Comparison of ENCODE assay signal across 1 cellular context in genomic region chr3:4396599-4396998, GRCh38.
TF ChIP-seq lines count a peak whose summit lies in the region.

No MANE protein-coding gene starts in this region.

TF ChIP-seq in WTC11, 78 proteins besides CTCF, POLR2A, EP300 and RAD21 (continued from another document):
- TF ChIP-seq, protein P1, sequence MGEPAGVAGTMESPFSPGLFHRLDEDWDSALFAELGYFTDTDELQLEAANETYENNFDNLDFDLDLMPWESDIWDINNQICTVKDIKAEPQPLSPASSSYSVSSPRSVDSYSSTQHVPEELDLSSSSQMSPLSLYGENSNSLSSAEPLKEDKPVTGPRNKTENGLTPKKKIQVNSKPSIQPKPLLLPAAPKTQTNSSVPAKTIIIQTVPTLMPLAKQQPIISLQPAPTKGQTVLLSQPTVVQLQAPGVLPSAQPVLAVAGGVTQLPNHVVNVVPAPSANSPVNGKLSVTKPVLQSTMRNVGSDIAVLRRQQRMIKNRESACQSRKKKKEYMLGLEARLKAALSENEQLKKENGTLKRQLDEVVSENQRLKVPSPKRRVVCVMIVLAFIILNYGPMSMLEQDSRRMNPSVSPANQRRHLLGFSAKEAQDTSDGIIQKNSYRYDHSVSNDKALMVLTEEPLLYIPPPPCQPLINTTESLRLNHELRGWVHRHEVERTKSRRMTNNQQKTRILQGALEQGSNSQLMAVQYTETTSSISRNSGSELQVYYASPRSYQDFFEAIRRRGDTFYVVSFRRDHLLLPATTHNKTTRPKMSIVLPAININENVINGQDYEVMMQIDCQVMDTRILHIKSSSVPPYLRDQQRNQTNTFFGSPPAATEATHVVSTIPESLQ (CRISPR knock-in tag; IDR thresholded peaks at IDR 0.05), result no peak
- TF ChIP-seq FOXK1 (CRISPR knock-in tag; IDR thresholded peaks at IDR 0.05) (no peak), NR1H2 (CRISPR knock-in tag; IDR thresholded peaks at IDR 0.05) (no peak)
- TF ChIP-seq, protein P2, sequence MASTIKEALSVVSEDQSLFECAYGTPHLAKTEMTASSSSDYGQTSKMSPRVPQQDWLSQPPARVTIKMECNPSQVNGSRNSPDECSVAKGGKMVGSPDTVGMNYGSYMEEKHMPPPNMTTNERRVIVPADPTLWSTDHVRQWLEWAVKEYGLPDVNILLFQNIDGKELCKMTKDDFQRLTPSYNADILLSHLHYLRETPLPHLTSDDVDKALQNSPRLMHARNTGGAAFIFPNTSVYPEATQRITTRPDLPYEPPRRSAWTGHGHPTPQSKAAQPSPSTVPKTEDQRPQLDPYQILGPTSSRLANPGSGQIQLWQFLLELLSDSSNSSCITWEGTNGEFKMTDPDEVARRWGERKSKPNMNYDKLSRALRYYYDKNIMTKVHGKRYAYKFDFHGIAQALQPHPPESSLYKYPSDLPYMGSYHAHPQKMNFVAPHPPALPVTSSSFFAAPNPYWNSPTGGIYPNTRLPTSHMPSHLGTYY (CRISPR knock-in tag; IDR thresholded peaks at IDR 0.05), result no peak
- TF ChIP-seq, protein P3, sequence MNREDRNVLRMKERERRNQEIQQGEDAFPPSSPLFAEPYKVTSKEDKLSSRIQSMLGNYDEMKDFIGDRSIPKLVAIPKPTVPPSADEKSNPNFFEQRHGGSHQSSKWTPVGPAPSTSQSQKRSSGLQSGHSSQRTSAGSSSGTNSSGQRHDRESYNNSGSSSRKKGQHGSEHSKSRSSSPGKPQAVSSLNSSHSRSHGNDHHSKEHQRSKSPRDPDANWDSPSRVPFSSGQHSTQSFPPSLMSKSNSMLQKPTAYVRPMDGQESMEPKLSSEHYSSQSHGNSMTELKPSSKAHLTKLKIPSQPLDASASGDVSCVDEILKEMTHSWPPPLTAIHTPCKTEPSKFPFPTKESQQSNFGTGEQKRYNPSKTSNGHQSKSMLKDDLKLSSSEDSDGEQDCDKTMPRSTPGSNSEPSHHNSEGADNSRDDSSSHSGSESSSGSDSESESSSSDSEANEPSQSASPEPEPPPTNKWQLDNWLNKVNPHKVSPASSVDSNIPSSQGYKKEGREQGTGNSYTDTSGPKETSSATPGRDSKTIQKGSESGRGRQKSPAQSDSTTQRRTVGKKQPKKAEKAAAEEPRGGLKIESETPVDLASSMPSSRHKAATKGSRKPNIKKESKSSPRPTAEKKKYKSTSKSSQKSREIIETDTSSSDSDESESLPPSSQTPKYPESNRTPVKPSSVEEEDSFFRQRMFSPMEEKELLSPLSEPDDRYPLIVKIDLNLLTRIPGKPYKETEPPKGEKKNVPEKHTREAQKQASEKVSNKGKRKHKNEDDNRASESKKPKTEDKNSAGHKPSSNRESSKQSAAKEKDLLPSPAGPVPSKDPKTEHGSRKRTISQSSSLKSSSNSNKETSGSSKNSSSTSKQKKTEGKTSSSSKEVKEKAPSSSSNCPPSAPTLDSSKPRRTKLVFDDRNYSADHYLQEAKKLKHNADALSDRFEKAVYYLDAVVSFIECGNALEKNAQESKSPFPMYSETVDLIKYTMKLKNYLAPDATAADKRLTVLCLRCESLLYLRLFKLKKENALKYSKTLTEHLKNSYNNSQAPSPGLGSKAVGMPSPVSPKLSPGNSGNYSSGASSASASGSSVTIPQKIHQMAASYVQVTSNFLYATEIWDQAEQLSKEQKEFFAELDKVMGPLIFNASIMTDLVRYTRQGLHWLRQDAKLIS (CRISPR knock-in tag; IDR thresholded peaks at IDR 0.05; ENCODE audit: borderline replicate concordance), result no peak
TF ChIP-seq in WTC11: peak in this region for 0.
